ENCODE assay signal across 13 cellular contexts in genomic region chr7:22147113-22147512, GRCh38.
DNase-seq lines count a peak whose midpoint lies in the region; ATAC-seq, FAIRE-seq and TF ChIP-seq lines count a peak whose summit lies in the region.
"Had no signal": no experiment of that assay in that cellular context is flagged by ENCODE, and none has a peak within 500 bp of the region (broad histone marks: within the 10 kb centered on the region; RNA-seq: fewer than 3 reads in every experiment).

No MANE protein-coding gene starts in this region.

- FAIRE-seq in kidney (lab: Jason Lieb, UNC): no peak
- FAIRE-seq: H1 had no signal

- TF ChIP-seq POLR2A in suprapubic skin (IDR thresholded peaks at IDR 0.05): no peak

- H3K36me3 ChIP-seq in SK-N-MC (ENCODE audit: insufficient read depth, low read length) (no peaks in the 10 kb centered on the region), kidney (ENCODE audit: control insufficient read depth in 1 of 2, insufficient read depth in 2 of 2, low read length in 2 of 2) (peaks cover 4 to 5% of the 10 kb centered on the region in 2 donors), suprapubic skin (peaks cover 22% of the 10 kb centered on the region)

- H3K4me1 ChIP-seq in kidney (ENCODE audit: control insufficient read depth in 1 of 2, insufficient read depth in 1 of 2, low read depth in 1 of 2, low read length in 2 of 2) (no peaks in the 10 kb centered on the region), suprapubic skin (no peaks in the 10 kb centered on the region)

- CTCF ChIA-PET in activated CD4-positive, alpha-beta memory T cell treated with anti-CD3 and anti-CD28 coated beads for 36 hours (lab: Charles Lee): no interaction called here
- CTCF ChIA-PET in activated CD4-positive, alpha-beta memory T cell treated with anti-CD3 and anti-CD28 coated beads, Interleukin-2, amount 10 ng/mL, durations not matched to agents 7 days and 5 days (lab: Charles Lee): no interaction called here

- peaks cover 10% of the 10 kb centered on the region for H3K27me3 Mint-ChIP-seq in activated CD4-positive, alpha-beta memory T cell treated with anti-CD3 and anti-CD28 coated beads for 36 hours
- peaks cover 9% of the 10 kb centered on the region for H3K27me3 Mint-ChIP-seq in activated CD4-positive, alpha-beta memory T cell treated with anti-CD3 and anti-CD28 coated beads, Interleukin-2, amount 10 ng/mL, durations not matched to agents 7 days and 5 days
- H3K27me3 Mint-ChIP-seq: dendritic cell treated with granulocyte-macrophage colony-stimulating factor and Interleukin-4, amounts not matched to agents 40 ng/mL and 50 ng/mL, for 4 days had no signal

- ATAC-seq in GM19452 (IDR thresholded peaks at IDR 0.05; ENCODE audit: unreplicated experiment): no peak
- no peak for ATAC-seq in GM18520 (IDR thresholded peaks at IDR 0.05; ENCODE audit: unreplicated experiment)

- no peaks in the 10 kb centered on the region for H3K27me3 ChIP-seq in suprapubic skin

- H3K4me3 ChIP-seq in SK-N-MC (peak overlapping the region; percentile 45), kidney (ENCODE audit: low read length in 2 of 2) (peak overlapping the region; percentile 35 to 39), suprapubic skin (peak overlapping the region; percentile 12)

- peaks cover 8% of the 10 kb centered on the region for H3K4me1 Mint-ChIP-seq in activated CD4-positive, alpha-beta memory T cell treated with anti-CD3 and anti-CD28 coated beads for 36 hours (ENCODE audit: low read depth)
- peaks cover 18% of the 10 kb centered on the region for H3K4me1 Mint-ChIP-seq in activated CD4-positive, alpha-beta memory T cell treated with anti-CD3 and anti-CD28 coated beads, Interleukin-2, amount 10 ng/mL, durations not matched to agents 7 days and 5 days

- H3K9ac ChIP-seq in SK-N-MC (ENCODE audit: insufficient read length) (no peak overlapping the region), kidney (ENCODE audit: low read length in 2 of 2) (no peak overlapping the region)

- intact Hi-C loops in activated CD4-positive, alpha-beta memory T cell treated with anti-CD3 and anti-CD28 coated beads for 36 hours (cut with micrococcal nuclease): no loop called here
- intact Hi-C loops in kidney (cut with DNase I): no loop called here

- H3K4me3 Mint-ChIP-seq in activated CD4-positive, alpha-beta memory T cell treated with anti-CD3 and anti-CD28 coated beads for 36 hours: peak overlapping the region; percentile 4
- H3K4me3 Mint-ChIP-seq in activated CD4-positive, alpha-beta memory T cell treated with anti-CD3 and anti-CD28 coated beads, Interleukin-2, amount 10 ng/mL, durations not matched to agents 7 days and 5 days: no peak overlapping the region
- H3K4me3 Mint-ChIP-seq: dendritic cell treated with granulocyte-macrophage colony-stimulating factor and Interleukin-4, amounts not matched to agents 40 ng/mL and 50 ng/mL, for 4 days had no signal

- WGBS in suprapubic skin: 40% methylated on average over 9 of the region's 9 CpGs

- H3K27ac ChIP-seq in SK-N-MC (no peak overlapping the region), kidney (ENCODE audit: low read depth in 2 of 2, low read length in 2 of 2) (no peak overlapping the region), suprapubic skin (no peak overlapping the region)

- TF ChIP-seq CTCF in kidney (IDR thresholded peaks at IDR 0.05; ENCODE audit: borderline replicate concordance, extremely low read depth, insufficient read depth): no peak
- no peak for TF ChIP-seq CTCF in suprapubic skin (IDR thresholded peaks at IDR 0.05)

- H3K9me3 Mint-ChIP-seq in activated CD4-positive, alpha-beta memory T cell treated with anti-CD3 and anti-CD28 coated beads for 36 hours: no peaks in the 10 kb centered on the region
- no peaks in the 10 kb centered on the region for H3K9me3 Mint-ChIP-seq in activated CD4-positive, alpha-beta memory T cell treated with anti-CD3 and anti-CD28 coated beads, Interleukin-2, amount 10 ng/mL, durations not matched to agents 7 days and 5 days
- H3K9me3 Mint-ChIP-seq: dendritic cell treated with granulocyte-macrophage colony-stimulating factor and Interleukin-4, amounts not matched to agents 40 ng/mL and 50 ng/mL, for 4 days had no signal

- TF ChIP-seq EP300 in suprapubic skin (IDR thresholded peaks at IDR 0.05): no peak

- no peak overlapping the region for H3K27ac Mint-ChIP-seq in activated CD4-positive, alpha-beta memory T cell treated with anti-CD3 and anti-CD28 coated beads for 36 hours
- H3K27ac Mint-ChIP-seq in activated CD4-positive, alpha-beta memory T cell treated with anti-CD3 and anti-CD28 coated beads, Interleukin-2, amount 10 ng/mL, durations not matched to agents 7 days and 5 days: no peak overlapping the region
- H3K27ac Mint-ChIP-seq: dendritic cell treated with granulocyte-macrophage colony-stimulating factor and Interleukin-4, amounts not matched to agents 40 ng/mL and 50 ng/mL, for 4 days had no signal

- DNase-seq in activated CD4-positive, alpha-beta memory T cell treated with anti-CD3 and anti-CD28 coated beads for 36 hours: peak; percentile 25
- DNase-seq in activated CD4-positive, alpha-beta memory T cell treated with anti-CD3 and anti-CD28 coated beads, Interleukin-2, amount 10 ng/mL, durations not matched to agents 7 days and 5 days: no peak
- DNase-seq in SK-N-MC (ENCODE audit: low read depth, low spot score) (no peak), kidney (no peak), suprapubic skin (ENCODE audit: low spot score in 2 of 2) (no peak), NCI-H446 treated with DMSO at 0.1 percent for 48 hours (lab: John Stamatoyannopoulos, UW) (no peak)
- DNase-seq: NCI-H1105, posterior cingulate gyrus, RPMI8226 had no signal

- H3K9me3 ChIP-seq in SK-N-MC (ENCODE audit: low read depth, low read length) (no peaks in the 10 kb centered on the region), kidney (ENCODE audit: control insufficient read depth in 1 of 2, low read length in 2 of 2) (no peaks in the 10 kb centered on the region), suprapubic skin (no peaks in the 10 kb centered on the region)

- POLR2A ChIA-PET in activated CD4-positive, alpha-beta memory T cell treated with anti-CD3 and anti-CD28 coated beads for 36 hours (lab: Charles Lee): no interaction called here
- POLR2A ChIA-PET in activated CD4-positive, alpha-beta memory T cell treated with anti-CD3 and anti-CD28 coated beads, Interleukin-2, amount 10 ng/mL, durations not matched to agents 7 days and 5 days (lab: Charles Lee): no interaction called here

- no peaks in the 10 kb centered on the region for H3K36me3 Mint-ChIP-seq in activated CD4-positive, alpha-beta memory T cell treated with anti-CD3 and anti-CD28 coated beads for 36 hours
- no peaks in the 10 kb centered on the region for H3K36me3 Mint-ChIP-seq in activated CD4-positive, alpha-beta memory T cell treated with anti-CD3 and anti-CD28 coated beads, Interleukin-2, amount 10 ng/mL, durations not matched to agents 7 days and 5 days (ENCODE audit: low read depth)
